Comparison of ENCODE assay signal across 18 cellular contexts in genomic region chr11:44311339-44312261, GRCh38. TPM values are rescaled to one million over a fixed set of nuclear protein-coding genes. Genes with fewer than 3 reads are reported as not detected.
A peak's percentile ranks its signal among the peaks of the same experiment; 100 is the strongest.
DNase-seq lines count a peak whose midpoint lies in the region; ATAC-seq, FAIRE-seq and TF ChIP-seq lines count a peak whose summit lies in the region.
"Had no signal": no experiment of that assay in that cellular context is flagged by ENCODE, and none has a peak within 500 bp of the region (broad histone marks: within the 10 kb centered on the region; RNA-seq: fewer than 3 reads in every experiment).

No MANE protein-coding gene starts in this region.

- no peaks in the 10 kb centered on the region for H3K79me2 ChIP-seq in endothelial cell of umbilical vein (ENCODE audit: control insufficient read depth, insufficient read depth, low read length)
- H3K79me2 ChIP-seq in neural progenitor cell (ENCODE audit: low read depth), result no peaks in the 10 kb centered on the region

- no peaks in the 10 kb centered on the region for H3K36me3 ChIP-seq in endothelial cell of umbilical vein (ENCODE audit: control insufficient read depth in 2 of 2, extremely low read depth in 1 of 2, insufficient read depth in 2 of 2, low read length in 2 of 2)
- H3K36me3 ChIP-seq in neural progenitor cell, result no peaks in the 10 kb centered on the region
- H3K36me3 ChIP-seq in right atrium auricular region, result no peaks in the 10 kb centered on the region
- H3K36me3 ChIP-seq: BE2C had no signal

- no peak for FAIRE-seq in A549 (lab: Jason Lieb, UNC)
- FAIRE-seq in endothelial cell of umbilical vein (lab: Jason Lieb, UNC), result no peak
- FAIRE-seq: GM12892, H54 had no signal

- WGBS in A549 (ENCODE audit: missing lambda C conversion rate), result 77% methylated on average over 43 of the region's 44 CpGs

- intact Hi-C loops in endothelial cell of umbilical vein (cut with micrococcal nuclease), result no loop called here

- H3K4me1 ChIP-seq in A549, result peaks cover 19% of the 10 kb centered on the region
- peaks cover 5% of the 10 kb centered on the region for H3K4me1 ChIP-seq in endothelial cell of umbilical vein (ENCODE audit: control insufficient read depth, extremely low read depth, insufficient read depth, low read length)
- peaks cover 14% of the 10 kb centered on the region for H3K4me1 ChIP-seq in neural progenitor cell
- H3K4me1 ChIP-seq in right atrium auricular region, result peaks cover 0 to 30% of the 10 kb centered on the region in 2 donors
- H3K4me1 ChIP-seq: BE2C had no signal

- H3K27ac Mint-ChIP-seq in IgD-negative memory B cell (peak overlapping the region; percentile 59 to 88 (median 85)), neural progenitor cell (no peak overlapping the region)
- no peak overlapping the region for H3K27ac Mint-ChIP-seq in activated CD8-positive, alpha-beta T cell treated with anti-CD3 and anti-CD28 coated beads, Interleukin-2, amount 10 ng/mL, durations not matched to agents 7 days and 5 days

- H2AFZ ChIP-seq in endothelial cell of umbilical vein (ENCODE audit: low read depth, low read length) (no peak overlapping the region), neural progenitor cell (replicated peaks) (no peak overlapping the region)

- BruUV-seq in endothelial cell of umbilical vein (replicated peaks; lab: Mats Ljungman, UMichigan), result no TSS peak

- TF ChIP-seq POLR2A in A549 (IDR thresholded peaks at IDR 0.05; ENCODE audit: low read length), result no peak
- no peak for TF ChIP-seq POLR2A in endothelial cell of umbilical vein (IDR thresholded peaks at IDR 0.05; ENCODE audit: low read depth, low read length)

- H3K4me3 ChIP-seq in A549 (no peak overlapping the region), endothelial cell of umbilical vein (replicated peaks in 1 of 3; ENCODE audit: insufficient read depth in 1 of 3, low read depth in 1 of 3, low read length in 3 of 3) (no peak overlapping the region), neural progenitor cell (no peak overlapping the region), right atrium auricular region (no peak overlapping the region)

- no peaks in the 10 kb centered on the region for H3K9me1 ChIP-seq in endothelial cell of umbilical vein (replicated peaks; ENCODE audit: control insufficient read depth, extremely low read depth, insufficient read depth, low read length)

- H3K4me2 ChIP-seq in A549, result no peak overlapping the region
- no peak overlapping the region for H3K4me2 ChIP-seq in endothelial cell of umbilical vein (ENCODE audit: insufficient read depth, low read length)
- peak overlapping the region; percentile 85 for H3K4me2 ChIP-seq in neural progenitor cell

- no peaks in the 10 kb centered on the region for H3K9me3 Mint-ChIP-seq in IgD-negative memory B cell
- H3K9me3 Mint-ChIP-seq in neural progenitor cell, result peaks cover 2% of the 10 kb centered on the region
- H3K9me3 Mint-ChIP-seq in activated CD8-positive, alpha-beta T cell treated with anti-CD3 and anti-CD28 coated beads, Interleukin-2, amount 10 ng/mL, durations not matched to agents 7 days and 5 days (ENCODE audit: insufficient read depth), result no peaks in the 10 kb centered on the region

- ATAC-seq in A549 (no peak), GM21737 (IDR thresholded peaks at IDR 0.05; ENCODE audit: unreplicated experiment) (no peak)
- ATAC-seq in activated CD8-positive, alpha-beta T cell treated with anti-CD3 and anti-CD28 coated beads, Interleukin-2, amount 10 ng/mL, durations not matched to agents 7 days and 5 days, result no peak

- no peaks in the 10 kb centered on the region for H4K20me1 ChIP-seq in endothelial cell of umbilical vein (replicated peaks; ENCODE audit: control insufficient read depth, extremely low read depth, insufficient read depth, low read length)
- H4K20me1 ChIP-seq in neural progenitor cell (ENCODE audit: low read depth), result peaks cover 80% of the 10 kb centered on the region

- H3K9ac ChIP-seq in endothelial cell of umbilical vein (replicated peaks; ENCODE audit: extremely low read depth, insufficient read depth, low read length) (no peak overlapping the region), neural progenitor cell (no peak overlapping the region)

- TF ChIP-seq CTCF in A549 (IDR thresholded peaks at IDR 0.05), result no peak
- no peak for TF ChIP-seq CTCF in endothelial cell of umbilical vein (IDR thresholded peaks at IDR 0.05; ENCODE audit: extremely low read depth in 1 of 2, insufficient read depth in 1 of 2, low read depth in 1 of 2, low read length in 2 of 2)
- no peak for TF ChIP-seq CTCF in neural progenitor cell (IDR thresholded peaks at IDR 0.05)
- no peak for TF ChIP-seq CTCF in right atrium auricular region (IDR thresholded peaks at IDR 0.05)

- H3K4me3 Mint-ChIP-seq in IgD-negative memory B cell, result peak overlapping the region in 2 of 4 donors; percentile 27 to 58
- peak overlapping the region; percentile 84 for H3K4me3 Mint-ChIP-seq in neural progenitor cell
- H3K4me3 Mint-ChIP-seq in activated CD8-positive, alpha-beta T cell treated with anti-CD3 and anti-CD28 coated beads, Interleukin-2, amount 10 ng/mL, durations not matched to agents 7 days and 5 days, result no peak overlapping the region

- H3K27ac ChIP-seq in A549 (peak overlapping the region in 1 of 2 experiments; percentile 93; a peak in 2 of 6 replicates), endothelial cell of umbilical vein (ENCODE audit: insufficient read depth, low read depth, low read length) (no peak overlapping the region), neural progenitor cell (no peak overlapping the region), right atrium auricular region (no peak overlapping the region)

- no peak for TF ChIP-seq EP300 in A549 (IDR thresholded peaks at IDR 0.05)

- peaks cover 28% of the 10 kb centered on the region for H3F3A ChIP-seq in neural progenitor cell (ENCODE audit: low read depth)

- CTCF ChIA-PET in A549 (lab: Yijun Ruan, JAX) (interaction anchor here (1.3 kb wide), 1 partner anchor 228 kb away, joined by 3 read pairs; no protein-coding TSS in a partner anchor), endothelial cell of umbilical vein (lab: Charles Lee) (no interaction called here)
- CTCF ChIA-PET in activated CD8-positive, alpha-beta T cell treated with anti-CD3 and anti-CD28 coated beads, Interleukin-2, amount 10 ng/mL, durations not matched to agents 7 days and 5 days (lab: Charles Lee), result no interaction called here

- peaks cover 6 to 14% (median 11%) of the 10 kb centered on the region in 3 donors for H3K4me1 Mint-ChIP-seq in IgD-negative memory B cell
- peaks cover 37% of the 10 kb centered on the region for H3K4me1 Mint-ChIP-seq in neural progenitor cell
- peaks cover 9% of the 10 kb centered on the region for H3K4me1 Mint-ChIP-seq in activated CD8-positive, alpha-beta T cell treated with anti-CD3 and anti-CD28 coated beads, Interleukin-2, amount 10 ng/mL, durations not matched to agents 7 days and 5 days (ENCODE audit: low read depth)

- dilution Hi-C loops in endothelial cell of umbilical vein (cut with MboI; ENCODE audit: extremely low pct_ligation_motif_present, low sequenced_read_pairs), result no loop called here

- H3K27me3 Mint-ChIP-seq in IgD-negative memory B cell, result peaks cover 68% of the 10 kb centered on the region
- H3K27me3 Mint-ChIP-seq in neural progenitor cell (ENCODE audit: insufficient read depth, low read depth), result peaks cover 87% of the 10 kb centered on the region
- peaks cover 91% of the 10 kb centered on the region for H3K27me3 Mint-ChIP-seq in activated CD8-positive, alpha-beta T cell treated with anti-CD3 and anti-CD28 coated beads, Interleukin-2, amount 10 ng/mL, durations not matched to agents 7 days and 5 days (ENCODE audit: low read depth)

- H3K27me3 ChIP-seq in endothelial cell of umbilical vein (ENCODE audit: control insufficient read depth in 2 of 2, insufficient read depth in 2 of 2, low read length in 2 of 2), result peaks cover 89 to 91% of the 10 kb centered on the region in 2 experiments
- H3K27me3 ChIP-seq in neural progenitor cell, result peaks cover 100% of the 10 kb centered on the region
- H3K27me3 ChIP-seq in right atrium auricular region, result peaks cover 53 to 71% of the 10 kb centered on the region in 2 donors

- POLR2A ChIA-PET in A549 (lab: Yijun Ruan, JAX), result no interaction called here
- POLR2A ChIA-PET in endothelial cell of umbilical vein (lab: Charles Lee), result no interaction called here
- POLR2A ChIA-PET in activated CD8-positive, alpha-beta T cell treated with anti-CD3 and anti-CD28 coated beads, Interleukin-2, amount 10 ng/mL, durations not matched to agents 7 days and 5 days (lab: Charles Lee), result no interaction called here

- DNase-seq in A549 (ENCODE audit: low read depth in 1 of 2, low spot score in 1 of 2) (no peak), endothelial cell of umbilical vein (ENCODE audit: low read depth, low spot score) (no peak), neural progenitor cell (ENCODE audit: low spot score) (no peak), right atrium auricular region (ENCODE audit: low spot score) (no peak)
- no peak for DNase-seq in activated CD8-positive, alpha-beta T cell treated with anti-CD3 and anti-CD28 coated beads, Interleukin-2, amount 10 ng/mL, durations not matched to agents 7 days and 5 days
- DNase-seq: BE2C; CD4-positive, alpha-beta memory T cell; DND-41; GDM1; Karpas-422; NCI-H1417; NCI-H1930; NCI-H2171; NCI-H774 had no signal

- no peak for TF ChIP-seq RAD21 in A549 (conservative IDR thresholded peaks at IDR 0.05 in 1 of 2, IDR thresholded peaks at IDR 0.05 in 1 of 2)

- H3K36me3 Mint-ChIP-seq in IgD-negative memory B cell (no peaks in the 10 kb centered on the region), neural progenitor cell (peaks cover 1% of the 10 kb centered on the region)
- no peaks in the 10 kb centered on the region for H3K36me3 Mint-ChIP-seq in activated CD8-positive, alpha-beta T cell treated with anti-CD3 and anti-CD28 coated beads, Interleukin-2, amount 10 ng/mL, durations not matched to agents 7 days and 5 days (ENCODE audit: low read depth)
- H3K36me3 Mint-ChIP-seq: CD4-positive, alpha-beta memory T cell had no signal

- no peaks in the 10 kb centered on the region for H3K9me3 ChIP-seq in A549
- H3K9me3 ChIP-seq in endothelial cell of umbilical vein (replicated peaks; ENCODE audit: control insufficient read depth, insufficient read depth, low read length), result no peaks in the 10 kb centered on the region
- no peaks in the 10 kb centered on the region for H3K9me3 ChIP-seq in neural progenitor cell (ENCODE audit: low read depth)
- H3K9me3 ChIP-seq in right atrium auricular region, result no peaks in the 10 kb centered on the region
- H3K9me3 ChIP-seq: BE2C had no signal

RNA-seq across cellular contexts. Expression of gene ALX4, which starts 1.7 kb away (rescaled TPM):
- polyA plus RNA-seq in A549 (2011; rRNA removed) (1.00 and 1.4 TPM in 2 replicates), A549 (2017; fragmentation: RNase III; extraction: RNeasy Plus Mini Kit Qiagen cat#74134 plus additional on column Dnase treatment) (5.6 to 6.4 TPM (median 5.7 TPM) in 3 replicates), IgD-negative memory B cell (not detected), endothelial cell of umbilical vein (not detected in 2 replicates)
- 0.69 and 1.1 TPM in 2 replicates for polyA plus RNA-seq in A549 (2012; cell fraction: cytosol; rRNA removed)
- polyA plus RNA-seq in A549 (2012; cell fraction: nucleus; rRNA removed), result 1.8 TPM in 2 replicates
- polyA minus RNA-seq in A549 (2011; rRNA and poly(A)+ RNA removed), result 1.8 TPM in 2 replicates
- total RNA-seq in endothelial cell of umbilical vein (not detected in 2 replicates), neural progenitor cell (ENCODE audit: low replicate concordance) (not detected in 2 replicates), right atrium auricular region (under 1 TPM in 1 of 2 donors, not detected in 1; 0.07 TPM)
- not detected in 2 replicates for polyA plus RNA-seq in endothelial cell of umbilical vein (2011; cell fraction: cytosol; rRNA removed)
- not detected in 2 replicates for polyA plus RNA-seq in endothelial cell of umbilical vein (2011; cell fraction: nucleus; rRNA removed)
- not detected in 2 replicates for polyA plus RNA-seq in endothelial cell of umbilical vein (2012)
- polyA minus RNA-seq in endothelial cell of umbilical vein, result not detected in 2 replicates
- not detected for polyA minus RNA-seq in endothelial cell of umbilical vein (2011; cell fraction: cytosol; rRNA and poly(A)+ RNA removed)
- polyA minus RNA-seq in endothelial cell of umbilical vein (2011; cell fraction: nucleus; rRNA and poly(A)+ RNA removed), result not detected in 2 replicates
- not detected for total RNA-seq in activated CD8-positive, alpha-beta T cell treated with anti-CD3 and anti-CD28 coated beads, Interleukin-2, amount 10 ng/mL, durations not matched to agents 7 days and 5 days
- total RNA-seq: CD4-positive, alpha-beta memory T cell had no signal
- polyA plus RNA-seq: CD4-positive, alpha-beta memory T cell had no signal

Comparison
In these comparisons a context has a peak if more than half of its experiments do, and no peak if none do; other contexts are left out.
1. H3K27ac Mint-ChIP-seq: peak in IgD-negative memory B cell (3 of 3); none in neural progenitor cell (single experiment) and activated CD8-positive, alpha-beta T cell treated with anti-CD3 and anti-CD28 coated beads, Interleukin-2, amount 10 ng/mL, durations not matched to agents 7 days and 5 days (single experiment).